8 cellular contexts compared by ENCODE assay signal in the genomic region with DNA sequence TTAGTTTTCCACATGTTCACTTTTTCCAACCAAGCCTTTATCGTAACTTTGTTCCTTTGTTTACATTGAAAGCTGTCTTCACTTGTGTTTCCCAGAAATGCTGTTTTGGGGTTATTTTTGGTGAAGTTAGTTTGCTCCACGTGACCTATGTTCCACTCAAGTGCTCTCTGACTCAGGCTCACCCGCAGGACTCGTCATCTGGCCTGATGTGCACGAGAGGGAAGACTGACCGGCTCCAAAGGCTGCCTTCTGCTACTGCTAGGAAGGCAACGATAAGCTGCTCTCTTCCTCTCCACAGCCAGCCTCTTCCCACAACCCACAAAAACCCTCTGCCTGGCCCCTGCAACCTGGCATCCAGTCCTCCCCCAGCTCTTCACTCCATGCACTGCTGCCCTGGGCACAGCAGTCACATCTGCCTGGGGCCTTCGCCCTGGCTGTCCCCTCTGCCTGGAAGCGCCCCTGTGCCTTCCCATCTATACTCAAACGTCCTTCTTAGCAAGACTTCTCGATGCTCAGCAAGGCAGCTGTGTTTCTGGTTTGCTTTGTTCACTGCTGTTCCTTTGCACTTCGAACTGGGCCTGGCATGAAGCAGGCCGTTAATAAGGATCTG. TPM values are rescaled to one million over a fixed set of nuclear protein-coding genes. Genes with fewer than 3 reads are reported as not detected.
DNase-seq lines count a peak whose midpoint lies in the region; ATAC-seq and TF ChIP-seq lines count a peak whose summit lies in the region.

No MANE protein-coding gene starts in this region.

- peaks cover 40% of the 10 kb centered on the region for H3K4me1 Mint-ChIP-seq in activated CD8-positive, alpha-beta T cell treated with anti-CD3 and anti-CD28 coated beads for 36 hours (ENCODE audit: low read depth)
- H3K4me1 Mint-ChIP-seq in naive thymus-derived CD4-positive, alpha-beta T cell, result peaks cover 27 to 60% (median 50%) of the 10 kb centered on the region in 7 donors

- TF ChIP-seq CTCF in activated CD8-positive, alpha-beta T cell treated with anti-CD3 and anti-CD28 coated beads for 36 hours (IDR thresholded peaks at IDR 0.05), result no peak
- no peak for TF ChIP-seq CTCF in thyroid gland (IDR thresholded peaks at IDR 0.05)

- H3K9me3 ChIP-seq in naive thymus-derived CD4-positive, alpha-beta T cell (ENCODE audit: control insufficient read depth in 2 of 3, low read length in 3 of 3), result no peaks in the 10 kb centered on the region
- H3K9me3 ChIP-seq in thyroid gland, result no peaks in the 10 kb centered on the region

- DNase-seq in COLO668 (lab: John Stamatoyannopoulos, UW; ENCODE audit: unreplicated experiment) (peak; percentile 9), erythroblast (lab: John Stamatoyannopoulos, UW) (peak; percentile 52 to 68), thyroid gland (peak; percentile 84 to 86), NCI-H2171 (lab: John Stamatoyannopoulos, UW) (no peak)
- peak; percentile 67 for DNase-seq in activated CD8-positive, alpha-beta T cell treated with anti-CD3 and anti-CD28 coated beads for 36 hours
- peak in 2 of 9 donors; percentile 16 to 45 for DNase-seq in naive thymus-derived CD4-positive, alpha-beta T cell

- POLR2A ChIA-PET in activated CD8-positive, alpha-beta T cell treated with anti-CD3 and anti-CD28 coated beads for 36 hours (lab: Charles Lee), result interaction anchor here (0.8 to 2.3 kb wide), 10 partner anchors 9 to 106 kb away, joined by 3 to 9 read pairs (median 4); no protein-coding TSS in a partner anchor
- POLR2A ChIA-PET in naive thymus-derived CD4-positive, alpha-beta T cell (lab: Charles Lee), result interaction anchor here (0.7 to 2.1 kb wide), 3 partner anchors 9 to 26 kb away, joined by 3 to 8 read pairs (median 3); no protein-coding TSS in a partner anchor

- peak overlapping the region; percentile 29 for H3K27ac ChIP-seq in naive thymus-derived CD4-positive, alpha-beta T cell (ENCODE audit: low read depth, low read length)
- H3K27ac ChIP-seq in thyroid gland, result peak overlapping the region; percentile 89 to 99 (median 98)

- no peaks in the 10 kb centered on the region for H3K27me3 ChIP-seq in naive thymus-derived CD4-positive, alpha-beta T cell (ENCODE audit: control insufficient read depth in 2 of 2, insufficient read depth in 2 of 2, low read length in 2 of 2)
- no peaks in the 10 kb centered on the region for H3K27me3 ChIP-seq in thyroid gland

- intact Hi-C loops in activated CD8-positive, alpha-beta T cell treated with anti-CD3 and anti-CD28 coated beads for 36 hours (cut with micrococcal nuclease), result no loop called here
- intact Hi-C loops in naive thymus-derived CD4-positive, alpha-beta T cell (cut with micrococcal nuclease), result loop anchor here (1.0 to 2.0 kb wide), 2 partner anchors 26 to 29 kb away; a partner anchor contains a TSS
- intact Hi-C loops in thyroid gland (cut with DNase I), result no loop called here

- no peaks in the 10 kb centered on the region for H3K27me3 Mint-ChIP-seq in activated CD8-positive, alpha-beta T cell treated with anti-CD3 and anti-CD28 coated beads for 36 hours
- H3K27me3 Mint-ChIP-seq in naive thymus-derived CD4-positive, alpha-beta T cell, result peaks cover 0 to 4% (median 0%) of the 10 kb centered on the region in 5 donors

- peak overlapping the region; percentile 8 for H3K4me3 ChIP-seq in naive thymus-derived CD4-positive, alpha-beta T cell (ENCODE audit: low read length)
- no peak overlapping the region for H3K4me3 ChIP-seq in thyroid gland (replicated peaks in 1 of 3)

- H3K27ac Mint-ChIP-seq in activated CD8-positive, alpha-beta T cell treated with anti-CD3 and anti-CD28 coated beads for 36 hours, result peak overlapping the region; percentile 86
- peak overlapping the region; percentile 62 to 95 (median 83) for H3K27ac Mint-ChIP-seq in naive thymus-derived CD4-positive, alpha-beta T cell

- ATAC-seq in activated CD8-positive, alpha-beta T cell treated with anti-CD3 and anti-CD28 coated beads for 36 hours, result peak; percentile 65
- peak; percentile 77 for ATAC-seq in naive thymus-derived CD4-positive, alpha-beta T cell
- no peak for ATAC-seq in HG03039 (IDR thresholded peaks at IDR 0.05; ENCODE audit: unreplicated experiment)

- peaks cover 2% of the 10 kb centered on the region for H3K36me3 Mint-ChIP-seq in activated CD8-positive, alpha-beta T cell treated with anti-CD3 and anti-CD28 coated beads for 36 hours (ENCODE audit: low read depth)
- peaks cover 0 to 6% (median 0%) of the 10 kb centered on the region in 5 donors for H3K36me3 Mint-ChIP-seq in naive thymus-derived CD4-positive, alpha-beta T cell

- H3K4me3 Mint-ChIP-seq in activated CD8-positive, alpha-beta T cell treated with anti-CD3 and anti-CD28 coated beads for 36 hours, result peak overlapping the region; percentile 66
- H3K4me3 Mint-ChIP-seq in naive thymus-derived CD4-positive, alpha-beta T cell, result peak overlapping the region; percentile 58 to 89 (median 80)

- no peaks in the 10 kb centered on the region for H3K9me3 Mint-ChIP-seq in activated CD8-positive, alpha-beta T cell treated with anti-CD3 and anti-CD28 coated beads for 36 hours
- H3K9me3 Mint-ChIP-seq in naive thymus-derived CD4-positive, alpha-beta T cell, result no peaks in the 10 kb centered on the region

- 20 to 21% methylated on average over 13 of the region's 13 CpGs for WGBS in thyroid gland, 2 donors

- TF ChIP-seq POLR2A in erythroblast (IDR thresholded peaks at IDR 0.05; ENCODE audit: low read length), result peak; percentile 46
- TF ChIP-seq POLR2A in thyroid gland (IDR thresholded peaks at IDR 0.05), result peak in 1 of 2 donors; percentile 64

- no peak for TF ChIP-seq EP300 in Ishikawa (IDR thresholded peaks at IDR 0.05; ENCODE audit: borderline replicate concordance)

- CTCF ChIA-PET in activated CD8-positive, alpha-beta T cell treated with anti-CD3 and anti-CD28 coated beads for 36 hours (lab: Charles Lee), result interaction anchor here (1.4 to 3.3 kb wide), 2 partner anchors 48 to 171 kb away, joined by 4 to 16 read pairs; no protein-coding TSS in a partner anchor
- CTCF ChIA-PET in naive thymus-derived CD4-positive, alpha-beta T cell (lab: Charles Lee), result interaction anchor here (1.0 kb wide), 1 partner anchor 172 kb away, joined by 4 read pairs; no protein-coding TSS in a partner anchor

- H3K4me1 ChIP-seq in naive thymus-derived CD4-positive, alpha-beta T cell (ENCODE audit: control insufficient read depth in 2 of 2, insufficient read depth in 2 of 2, low read length in 2 of 2), result peaks cover 17 to 29% of the 10 kb centered on the region in 2 donors
- H3K4me1 ChIP-seq in thyroid gland, result peaks cover 56 to 85% of the 10 kb centered on the region in 2 donors

- peaks cover 0 to 4% (median 0%) of the 10 kb centered on the region in 3 experiments for H3K36me3 ChIP-seq in naive thymus-derived CD4-positive, alpha-beta T cell (ENCODE audit: control insufficient read depth in 2 of 3, insufficient read depth in 3 of 3, low read length in 3 of 3)
- no peaks in the 10 kb centered on the region for H3K36me3 ChIP-seq in thyroid gland

- no peak for TF ChIP-seq RAD21 in Ishikawa (IDR thresholded peaks at IDR 0.05; ENCODE audit: low read depth)

TF ChIP-seq in Ishikawa, 13 proteins besides CTCF, POLR2A, EP300 and RAD21:
- TF ChIP-seq, protein P1, sequence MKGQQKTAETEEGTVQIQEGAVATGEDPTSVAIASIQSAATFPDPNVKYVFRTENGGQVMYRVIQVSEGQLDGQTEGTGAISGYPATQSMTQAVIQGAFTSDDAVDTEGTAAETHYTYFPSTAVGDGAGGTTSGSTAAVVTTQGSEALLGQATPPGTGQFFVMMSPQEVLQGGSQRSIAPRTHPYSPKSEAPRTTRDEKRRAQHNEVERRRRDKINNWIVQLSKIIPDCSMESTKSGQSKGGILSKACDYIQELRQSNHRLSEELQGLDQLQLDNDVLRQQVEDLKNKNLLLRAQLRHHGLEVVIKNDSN (IDR thresholded peaks at IDR 0.05), result peak; percentile 79
- no peak for TF ChIP-seq YY1 (IDR thresholded peaks at IDR 0.05; ENCODE audit: low read depth)

RNA-seq across cellular contexts. Expression of a gene that starts 28.0 kb away (rescaled TPM):
- total RNA-seq in activated CD8-positive, alpha-beta T cell treated with anti-CD3 and anti-CD28 coated beads for 36 hours, result 1 to 10 TPM; 4.6 to 5.9 TPM
- 10 to 100 TPM in 4 of 5 experiments, 1 to 10 TPM in 1; 8.3 to 34.2 (median 23.5) TPM for total RNA-seq in naive thymus-derived CD4-positive, alpha-beta T cell
- polyA plus RNA-seq in naive thymus-derived CD4-positive, alpha-beta T cell, result under 1 TPM; 0.64 to 0.84 TPM
- total RNA-seq in thyroid gland, result 10 to 100 TPM; 23.0 to 70.0 (median 27.6) TPM

Comparison
In these comparisons a context has a peak if more than half of its experiments do, and no peak if none do; other contexts are left out.
1. intact Hi-C loops: an anchor here in naive thymus-derived CD4-positive, alpha-beta T cell (1.0 to 2.0 kb wide); none called in activated CD8-positive, alpha-beta T cell treated with anti-CD3 and anti-CD28 coated beads for 36 hours and thyroid gland.